In the genomic region with DNA sequence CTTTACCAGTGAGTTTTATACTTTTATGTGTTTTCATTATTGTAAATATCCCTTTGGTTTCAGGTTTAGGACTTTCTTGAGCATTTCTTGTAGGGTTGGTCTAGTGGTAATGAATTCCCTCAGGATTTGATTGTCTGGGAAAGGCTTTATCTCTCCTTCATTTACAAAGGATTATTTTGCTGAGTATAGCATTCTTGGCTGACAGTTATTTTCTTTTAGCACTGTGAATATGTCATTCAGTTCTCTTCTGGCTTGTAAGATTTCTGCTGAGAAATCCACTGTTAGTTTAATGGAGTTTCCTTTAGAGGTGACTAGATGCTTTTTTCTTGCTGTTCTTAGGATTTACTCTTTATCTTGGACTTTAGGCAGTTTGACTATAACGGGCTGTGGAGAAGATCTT, we compare ENCODE assay signal across 29 cellular contexts.
"Had no signal": no experiment of that assay in that cellular context is flagged by ENCODE, and none has a peak within 500 bp of the region (broad histone marks: within the 10 kb centered on the region; RNA-seq: fewer than 3 reads in every experiment).

No MANE protein-coding gene starts in this region.

- DNase-seq: activated CD4-positive, alpha-beta memory T cell treated with anti-CD3 and anti-CD28 coated beads for 36 hours; activated CD4-positive, alpha-beta T cell treated with anti-CD3 and anti-CD28 coated beads for 48 hours; activated CD4-positive, alpha-beta T cell treated with anti-CD3 and anti-CD28 coated beads, Interleukin-2, amount 50 U/mL, for 1 hour; activated CD8-positive, alpha-beta memory T cell treated with anti-CD3 and anti-CD28 coated beads, Interleukin-2, amount 10 ng/mL, durations not matched to agents 7 days and 5 days; activated CD8-positive, alpha-beta memory T cell treated with anti-CD3 and anti-CD28 coated beads, Interleukin-2, amount 50 U/mL, for 4 hours; activated CD8-positive, alpha-beta T cell treated with anti-CD3 and anti-CD28 coated beads, Interleukin-2, amount 10 ng/mL, durations not matched to agents 7 days and 5 days; activated effector memory CD4-positive, alpha-beta T cell treated with anti-CD3 and anti-CD28 coated beads, Interleukin-2, amount 50 U/mL, for 16 hours; activated naive CD4-positive, alpha-beta T cell treated with anti-CD3 and anti-CD28 coated beads for 36 hours; activated naive CD8-positive, alpha-beta T cell treated with anti-CD3 and anti-CD28 coated beads for 36 hours; activated naive CD8-positive, alpha-beta T cell treated with anti-CD3 and anti-CD28 coated beads, Interleukin-2, amount 50 U/mL, for 24 hours; activated T-cell treated with anti-CD3 and anti-CD28 coated beads, Interleukin-2, amount 50 U/mL, for 1 hour; activated T-cell treated with anti-CD3 and anti-CD28 coated beads, Interleukin-2, amount 50 U/mL, for 48 hours; adrenal gland; amygdala; aorta; body of pancreas; caudate nucleus; cortex of kidney; effector memory CD4-positive, alpha-beta T cell; foreskin keratinocyte; gastrocnemius medialis; glutamatergic neuron; heart left ventricle; T-helper 2 cell had no signal

- H3K27ac ChIP-seq: adrenal gland, body of pancreas, esophagus muscularis mucosa, foreskin keratinocyte, gastrocnemius medialis, heart left ventricle, VCaP had no signal

- H3K4me1 ChIP-seq: adrenal gland, body of pancreas, esophagus muscularis mucosa, foreskin keratinocyte, gastrocnemius medialis, heart left ventricle had no signal

- FAIRE-seq: colon had no signal

- H3K36me3 ChIP-seq: adrenal gland, esophagus muscularis mucosa, gastrocnemius medialis, heart left ventricle had no signal

- H3K27me3 ChIP-seq: adrenal gland, body of pancreas, esophagus muscularis mucosa, foreskin keratinocyte, gastrocnemius medialis, heart left ventricle had no signal

- ATAC-seq: activated CD4-positive, CD25-positive, alpha-beta regulatory T cell treated with anti-CD3 and anti-CD28 coated beads, Interleukin-2, amount 50 U/mL, for 24 hours; activated CD8-positive, alpha-beta memory T cell treated with anti-CD3 and anti-CD28 coated beads, Interleukin-2, amount 10 ng/mL, durations not matched to agents 7 days and 5 days; activated CD8-positive, alpha-beta T cell treated with anti-CD3 and anti-CD28 coated beads, Interleukin-2, amount 10 ng/mL, durations not matched to agents 7 days and 5 days; activated naive CD8-positive, alpha-beta T cell treated with anti-CD3 and anti-CD28 coated beads, Interleukin-2, amount 50 U/mL, for 24 hours; body of pancreas; foreskin keratinocyte; gastrocnemius medialis; heart left ventricle; WTC11 had no signal

- H3K4me3 ChIP-seq: adrenal gland, body of pancreas, esophagus muscularis mucosa, gastrocnemius medialis, heart left ventricle had no signal

- H3K9me3 ChIP-seq: gastrocnemius medialis had no signal
